8 cellular contexts compared by ENCODE assay signal in the genomic region with DNA sequence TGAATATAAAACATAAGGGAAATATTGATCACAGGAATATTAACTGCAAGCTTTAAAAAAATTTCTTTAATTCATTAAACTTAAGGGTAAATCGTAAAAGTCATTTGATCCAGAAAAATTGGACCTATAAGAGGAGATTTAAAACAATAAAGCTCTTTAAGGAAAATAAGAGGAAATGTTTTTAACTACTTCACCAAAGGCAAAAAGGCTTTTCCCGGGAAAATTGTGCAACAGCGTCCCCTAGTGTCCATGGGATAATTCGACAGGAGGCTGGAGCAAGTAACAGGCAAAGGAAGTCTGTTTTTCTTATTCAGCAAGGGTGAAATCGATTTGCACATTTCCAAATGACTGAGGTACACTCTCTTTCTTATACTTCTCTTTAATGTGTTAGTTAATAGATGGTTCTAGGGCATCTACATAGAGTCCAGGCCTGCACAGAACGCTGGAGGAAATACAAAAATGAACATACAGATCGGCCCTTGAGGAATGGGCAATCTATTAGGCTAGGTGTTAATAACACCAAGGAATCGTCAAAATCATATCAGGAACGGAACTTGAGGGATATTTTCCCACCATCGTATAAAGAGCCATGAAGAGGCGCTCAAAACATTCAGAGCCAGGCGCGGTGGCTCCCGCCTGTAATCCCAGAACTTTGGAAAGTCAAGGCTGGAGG.
DNase-seq lines count a peak whose midpoint lies in the region; ATAC-seq and TF ChIP-seq lines count a peak whose summit lies in the region.

No MANE protein-coding gene starts in this region.

- TF ChIP-seq POLR2A in lower leg skin (IDR thresholded peaks at IDR 0.05) = no peak

- no peak overlapping the region for H3K9ac ChIP-seq in GM23248

- H2AFZ ChIP-seq in GM23248 = no peak overlapping the region
- H2AFZ ChIP-seq in OCI-LY7 (ENCODE audit: low read length) = no peak overlapping the region

- H3K27me3 ChIP-seq in BJ (ENCODE audit: control insufficient read depth, insufficient read depth, low read length) (no peaks in the 10 kb centered on the region), GM23248 (replicated peaks; ENCODE audit: insufficient read depth) (no peaks in the 10 kb centered on the region), dorsolateral prefrontal cortex (no peaks in the 10 kb centered on the region)

- in situ Hi-C loops in GM23248 (cut with MboI) = no loop called here

- no TSS peak for BruUV-seq in OCI-LY7 (replicated peaks; lab: Mats Ljungman, UMichigan)

- POLR2A ChIA-PET in BJ (lab: Charles Lee) (no interaction called here), OCI-LY7 (lab: Charles Lee) (no interaction called here)

- H3K27ac ChIP-seq in GM23248 (no peak overlapping the region), OCI-LY7 (ENCODE audit: low read depth, low read length, poor library complexity, severe bottlenecking) (no peak overlapping the region), dorsolateral prefrontal cortex (no peak overlapping the region)

- CTCF ChIA-PET in BJ (lab: Yijun Ruan, JAX) (interaction anchor here (0.6 to 1.3 kb wide), 4 partner anchors 11 to 156 kb away, joined by 3 to 5 read pairs (median 4); no protein-coding TSS in a partner anchor), OCI-LY7 (lab: Charles Lee; ENCODE audit: unreplicated experiment) (no interaction called here)

- H3K4me1 ChIP-seq in GM23248 (ENCODE audit: insufficient read depth) = no peaks in the 10 kb centered on the region
- H3K4me1 ChIP-seq in OCI-LY7 (ENCODE audit: insufficient read depth, low read length, poor library complexity, severe bottlenecking) = no peaks in the 10 kb centered on the region

- ATAC-seq in GM18858 (IDR thresholded peaks at IDR 0.05; ENCODE audit: unreplicated experiment) = no peak

- H3K9me3 ChIP-seq in GM23248 (ENCODE audit: low read depth) (no peaks in the 10 kb centered on the region), OCI-LY7 (ENCODE audit: low read length) (no peaks in the 10 kb centered on the region)

- DNase-seq in BJ (ENCODE audit: low read depth) (no peak), GM23248 (peak; percentile 40), OCI-LY7 (ENCODE audit: low spot score) (peak; percentile 41), dorsolateral prefrontal cortex (peak in 8 of 10 donors; percentile 9 to 72 (median 62)), myocyte (ENCODE audit: low read depth) (peak; percentile 66), lower leg skin (ENCODE audit: low spot score in 2 of 2) (no peak)
- DNase-seq in activated naive CD4-positive, alpha-beta T cell treated with anti-CD3 and anti-CD28 coated beads, Interleukin-2, amount 50 U/mL, for 16 hours = no peak

- no peak overlapping the region for H3K4me3 ChIP-seq in BJ (ENCODE audit: low read depth, low read length)
- no peak overlapping the region for H3K4me3 ChIP-seq in GM23248
- no peak overlapping the region for H3K4me3 ChIP-seq in OCI-LY7 (ENCODE audit: low read depth, low read length, poor library complexity, severe bottlenecking)
- H3K4me3 ChIP-seq in dorsolateral prefrontal cortex = no peak overlapping the region
- no peak overlapping the region for H3K4me3 ChIP-seq in lower leg skin (ENCODE audit: low read depth, poor library complexity, severe bottlenecking)

- intact Hi-C loops in OCI-LY7 (cut with micrococcal nuclease; ENCODE audit: unreplicated experiment) = loop anchor here (5.0 kb wide), 1 partner anchor 1059 kb away; no protein-coding TSS in a partner anchor
- intact Hi-C loops in dorsolateral prefrontal cortex (cut with DNase I) = loop anchor here in 1 of 2 donors (2.0 kb wide), 1 partner anchor 1059 kb away; no protein-coding TSS in a partner anchor
- intact Hi-C loops in lower leg skin (cut with DNase I; ENCODE audit: low total_unique reads) = no loop called here

- H3K4me2 ChIP-seq in GM23248 (ENCODE audit: unreplicated experiment) = no peak overlapping the region
- no peak overlapping the region for H3K4me2 ChIP-seq in OCI-LY7 (ENCODE audit: low read length)

- no peaks in the 10 kb centered on the region for H3K79me2 ChIP-seq in GM23248 (ENCODE audit: insufficient read depth)
- no peaks in the 10 kb centered on the region for H3K79me2 ChIP-seq in OCI-LY7 (ENCODE audit: insufficient read depth, low read depth, low read length)

- TF ChIP-seq CTCF in BJ (IDR thresholded peaks at IDR 0.05; ENCODE audit: insufficient read depth, low read depth, low read length) (peak; percentile 57), OCI-LY7 (conservative IDR thresholded peaks at IDR 0.05; ENCODE audit: low read length) (peak; percentile 96), dorsolateral prefrontal cortex (IDR thresholded peaks at IDR 0.05 in 54 of 56, conservative IDR thresholded peaks at IDR 0.05 in 2 of 56; ENCODE audit: low read depth in 1 of 56, partially characterized antibody in 56 of 56) (peak; percentile 74 to 97 (median 91)), lower leg skin (IDR thresholded peaks at IDR 0.05) (peak in 1 of 3 donors; percentile 48)

- H3K36me3 ChIP-seq in BJ (ENCODE audit: control insufficient read depth, insufficient read depth, low read length) (no peaks in the 10 kb centered on the region), GM23248 (ENCODE audit: low read depth) (no peaks in the 10 kb centered on the region), OCI-LY7 (ENCODE audit: insufficient read depth, low read length) (no peaks in the 10 kb centered on the region)

- WGBS in GM23248 (ENCODE audit: low coverage in 1 of 2, low lambda C conversion rate in 2 of 2, missing lambda C conversion rate in 2 of 2), 2 experiments = 30 to 36% methylated on average over 14 of the region's 14 CpGs
- 40% methylated on average over 14 of the region's 14 CpGs for WGBS in lower leg skin, 2 donors

- H4K20me1 ChIP-seq in GM23248 (ENCODE audit: insufficient read depth) = no peaks in the 10 kb centered on the region
- no peaks in the 10 kb centered on the region for H4K20me1 ChIP-seq in OCI-LY7 (ENCODE audit: insufficient read depth, low read length)

- H3F3A ChIP-seq in GM23248 (ENCODE audit: insufficient read depth) = no peaks in the 10 kb centered on the region

- H3K9me2 ChIP-seq in GM23248 (ENCODE audit: insufficient read depth) (no peaks in the 10 kb centered on the region), OCI-LY7 (ENCODE audit: insufficient read depth, low read length) (no peaks in the 10 kb centered on the region)

Comparison
In these comparisons a context has a peak if more than half of its experiments do, and no peak if none do; other contexts are left out.
1. DNase-seq: peak in GM23248 (single experiment), OCI-LY7 (single experiment), dorsolateral prefrontal cortex (8 of 10) and myocyte (single experiment); none in BJ (single experiment), lower leg skin (0 of 2) and activated naive CD4-positive, alpha-beta T cell treated with anti-CD3 and anti-CD28 coated beads, Interleukin-2, amount 50 U/mL, for 16 hours (single experiment).